In genomic region chr1:107019166-107019565, GRCh38 we compare ENCODE assay signal across 18 cellular contexts.
"Had no signal": no experiment of that assay in that cellular context is flagged by ENCODE, and none has a peak within 500 bp of the region (broad histone marks: within the 10 kb centered on the region; RNA-seq: fewer than 3 reads in every experiment).

No MANE protein-coding gene starts in this region.

- H3K27me3 ChIP-seq: ovary, testis, upper lobe of right lung had no signal

- DNase-seq: activated CD4-positive, alpha-beta memory T cell treated with anti-CD3 and anti-CD28 coated beads for 36 hours; activated CD4-positive, alpha-beta T cell treated with anti-CD3 and anti-CD28 coated beads for 1 hour; activated gamma-delta T cell; activated T-cell treated with anti-CD3 and anti-CD28 coated beads, Interleukin-2, amount 50 U/mL, for 48 hours; amygdala; heart left ventricle; ovary; stimulated activated CD4-positive, alpha-beta T cell treated with anti-CD3 and anti-CD28 coated beads, Interleukin-4, amount 100 ng/mL, for 4 hours; stimulated activated naive CD8-positive, alpha-beta T cell treated with anti-CD3 and anti-CD28 coated beads, Interleukin-15, amount 100 ng/mL, for 72 hours; testis; upper lobe of right lung had no signal

- H3K36me3 Mint-ChIP-seq: activated CD4-positive, alpha-beta memory T cell treated with anti-CD3 and anti-CD28 coated beads for 36 hours; memory B cell had no signal

- H3K4me1 ChIP-seq: heart left ventricle, testis, upper lobe of right lung had no signal

- H3K4me3 Mint-ChIP-seq: activated CD4-positive, alpha-beta memory T cell treated with anti-CD3 and anti-CD28 coated beads for 36 hours; activated naive CD8-positive, alpha-beta T cell; memory B cell; nephron; stimulated activated naive CD8-positive, alpha-beta T cell treated with anti-CD3 and anti-CD28 coated beads, Interleukin-15, amount 100 ng/mL, for 72 hours; T-helper 2 cell treated with Interferon-gamma antibody and Interleukin-4, amounts not matched to agents 5 μg/mL and 100 μg/mL, for 36 hours had no signal

- ATAC-seq: heart left ventricle; left lobe of liver; stimulated activated naive CD8-positive, alpha-beta T cell treated with anti-CD3 and anti-CD28 coated beads, Interleukin-15, amount 100 ng/mL, for 72 hours; upper lobe of right lung had no signal

- H3K4me1 Mint-ChIP-seq: memory B cell; nephron; stimulated activated naive CD8-positive, alpha-beta T cell treated with anti-CD3 and anti-CD28 coated beads, Interleukin-15, amount 100 ng/mL, for 72 hours had no signal

- H3K27ac ChIP-seq: heart left ventricle, ovary, skin epidermis, testis, upper lobe of right lung had no signal

- FAIRE-seq: islet of Langerhans had no signal

- H3K36me3 ChIP-seq: heart left ventricle, ovary, upper lobe of right lung had no signal

- H3K27ac Mint-ChIP-seq: activated CD4-positive, alpha-beta memory T cell treated with anti-CD3 and anti-CD28 coated beads for 36 hours; activated naive CD8-positive, alpha-beta T cell; memory B cell; nephron; stimulated activated naive CD8-positive, alpha-beta T cell treated with anti-CD3 and anti-CD28 coated beads, Interleukin-15, amount 100 ng/mL, for 72 hours; T-helper 2 cell treated with Interferon-gamma antibody and Interleukin-4, amounts not matched to agents 5 μg/mL and 100 μg/mL, for 36 hours had no signal

- H3K9me3 ChIP-seq: heart left ventricle, ovary, testis, upper lobe of right lung had no signal

- H3K9me3 Mint-ChIP-seq: activated CD4-positive, alpha-beta memory T cell treated with anti-CD3 and anti-CD28 coated beads for 36 hours; memory B cell; nephron; stimulated activated naive CD8-positive, alpha-beta T cell treated with anti-CD3 and anti-CD28 coated beads, Interleukin-15, amount 100 ng/mL, for 72 hours; T-helper 2 cell treated with Interferon-gamma antibody and Interleukin-4, amounts not matched to agents 5 μg/mL and 100 μg/mL, for 36 hours had no signal

- H3K4me3 ChIP-seq: heart left ventricle, ovary, skin epidermis, testis, upper lobe of right lung had no signal

- H3K27me3 Mint-ChIP-seq: activated CD4-positive, alpha-beta memory T cell treated with anti-CD3 and anti-CD28 coated beads for 36 hours had no signal
